In the genomic region with DNA sequence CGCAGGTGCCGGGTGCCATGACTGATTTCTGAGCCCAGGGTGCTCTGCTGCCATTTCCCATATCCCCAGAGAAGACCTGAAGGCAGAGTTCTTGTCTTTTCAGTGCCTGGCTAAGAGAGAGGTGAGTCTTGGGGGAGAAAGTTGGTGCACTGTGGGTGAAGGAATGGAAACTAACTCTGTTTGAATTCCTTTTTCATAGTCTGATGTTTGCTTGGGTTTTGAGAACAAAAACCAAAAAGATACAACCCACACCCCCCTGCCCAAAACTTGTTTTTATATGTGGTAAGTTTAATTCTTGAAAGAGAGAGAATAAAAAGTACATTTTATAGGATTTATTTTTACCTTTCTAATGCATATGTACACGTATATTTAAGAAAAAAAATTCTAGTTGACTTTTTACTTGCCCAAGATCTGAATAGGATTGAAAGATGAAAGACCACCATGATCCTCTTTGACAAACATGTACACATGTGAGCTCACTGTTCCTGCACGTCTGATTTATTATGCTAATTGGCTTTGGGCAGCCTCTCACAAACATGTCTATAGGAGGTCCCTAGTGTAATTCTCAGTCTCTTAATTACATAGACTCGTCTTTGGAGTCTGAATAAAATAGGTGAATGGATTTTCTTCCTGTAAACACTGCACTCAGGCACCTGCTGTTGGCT, we compare ENCODE assay signal across 12 cellular contexts. TPM values are rescaled to one million over a fixed set of nuclear protein-coding genes. Genes with fewer than 3 reads are reported as not detected.
DNase-seq lines count a peak whose midpoint lies in the region; TF ChIP-seq lines count a peak whose summit lies in the region.
"Had no signal": no experiment of that assay in that cellular context is flagged by ENCODE, and none has a peak within 500 bp of the region (broad histone marks: within the 10 kb centered on the region; RNA-seq: fewer than 3 reads in every experiment).

No MANE protein-coding gene starts in this region.

- no peak overlapping the region for H3K4me3 ChIP-seq in foreskin fibroblast (ENCODE audit: low read depth in 1 of 2, low read length in 2 of 2)
- H3K4me3 ChIP-seq: SJCRH30 had no signal

- no peak for DNase-seq in activated T-cell treated with anti-CD3 and anti-CD28 coated beads, Interleukin-2, amount 50 U/mL, for 24 hours
- DNase-seq in activated T-cell treated with anti-CD3 and anti-CD28 coated beads for 4 hours (no peak), NCI-H82 treated with DMSO at 0.1 percent for 48 hours (lab: John Stamatoyannopoulos, UW; ENCODE audit: unreplicated experiment) (peak; percentile 67), chondrocyte (ENCODE audit: low spot score) (no peak), progenitor cell of endocrine pancreas (ENCODE audit: low spot score, unreplicated experiment) (no peak), foreskin fibroblast (no peak), A172 (ENCODE audit: low spot score) (no peak)
- DNase-seq in stimulated activated CD4-positive, alpha-beta T cell treated with anti-CD3 and anti-CD28 coated beads, Interleukin-12 subunit alpha, Interleukin-12 subunit beta, amount 100 ng/mL, for 4 hours: no peak
- DNase-seq: effector CD4-positive, alpha-beta T cell; NCI-H2107; occipital lobe; SJCRH30 had no signal

- H3K4me3 Mint-ChIP-seq in activated T-cell treated with anti-CD3 and anti-CD28 coated beads, Interleukin-2, amount 50 U/mL, for 24 hours: peak overlapping the region; percentile 19
- no peak overlapping the region for H3K4me3 Mint-ChIP-seq in chondrocyte (ENCODE audit: unreplicated experiment)
- no peak overlapping the region for H3K4me3 Mint-ChIP-seq in progenitor cell of endocrine pancreas (ENCODE audit: low read depth)

- peaks cover 11% of the 10 kb centered on the region for H3K36me3 Mint-ChIP-seq in activated T-cell treated with anti-CD3 and anti-CD28 coated beads, Interleukin-2, amount 50 U/mL, for 24 hours (ENCODE audit: low read depth)
- no peaks in the 10 kb centered on the region for H3K36me3 Mint-ChIP-seq in chondrocyte (ENCODE audit: low read depth)
- peaks cover 1% of the 10 kb centered on the region for H3K36me3 Mint-ChIP-seq in progenitor cell of endocrine pancreas (ENCODE audit: insufficient read depth)

- peak overlapping the region; percentile 79 for H3K27ac Mint-ChIP-seq in activated T-cell treated with anti-CD3 and anti-CD28 coated beads, Interleukin-2, amount 50 U/mL, for 24 hours
- peak overlapping the region; percentile 95 for H3K27ac Mint-ChIP-seq in chondrocyte (ENCODE audit: unreplicated experiment)
- peak overlapping the region; percentile 82 for H3K27ac Mint-ChIP-seq in progenitor cell of endocrine pancreas

- H3K4me1 Mint-ChIP-seq in activated T-cell treated with anti-CD3 and anti-CD28 coated beads, Interleukin-2, amount 50 U/mL, for 24 hours (ENCODE audit: low read depth): peaks cover 90% of the 10 kb centered on the region
- H3K4me1 Mint-ChIP-seq in chondrocyte (ENCODE audit: low read depth): peaks cover 79% of the 10 kb centered on the region
- peaks cover 35% of the 10 kb centered on the region for H3K4me1 Mint-ChIP-seq in progenitor cell of endocrine pancreas (ENCODE audit: low read depth)

- H3K27me3 Mint-ChIP-seq in activated T-cell treated with anti-CD3 and anti-CD28 coated beads, Interleukin-2, amount 50 U/mL, for 24 hours: no peaks in the 10 kb centered on the region
- no peaks in the 10 kb centered on the region for H3K27me3 Mint-ChIP-seq in chondrocyte (ENCODE audit: low read depth)
- H3K27me3 Mint-ChIP-seq in progenitor cell of endocrine pancreas: peaks cover 5% of the 10 kb centered on the region

- TF ChIP-seq CTCF in chondrocyte (IDR thresholded peaks at IDR 0.05): no peak
- no peak for TF ChIP-seq CTCF in progenitor cell of endocrine pancreas (IDR thresholded peaks at IDR 0.05; ENCODE audit: unreplicated experiment)
- TF ChIP-seq CTCF in foreskin fibroblast (IDR thresholded peaks at IDR 0.05; ENCODE audit: low read depth, low read length): no peak

- peaks cover 2% of the 10 kb centered on the region for H3K9me3 Mint-ChIP-seq in activated T-cell treated with anti-CD3 and anti-CD28 coated beads, Interleukin-2, amount 50 U/mL, for 24 hours
- H3K9me3 Mint-ChIP-seq in chondrocyte (ENCODE audit: low read depth): peaks cover 6% of the 10 kb centered on the region
- peaks cover 7% of the 10 kb centered on the region for H3K9me3 Mint-ChIP-seq in progenitor cell of endocrine pancreas (ENCODE audit: low read depth)

RNA-seq across cellular contexts. Expression of gene ARL4C, which starts 46.3 kb away (rescaled TPM):
- total RNA-seq in chondrocyte (16.4 to 129 TPM (median 127 TPM) in 3 replicates), progenitor cell of endocrine pancreas (39.9 and 41.8 TPM in 2 replicates)
- 72.2 and 79.6 TPM in 2 replicates for total RNA-seq in A172 (2014; rRNA removed; shearing (Covaris generic))
